7 cellular contexts compared by ENCODE assay signal in genomic region chr1:12619396-12620141, GRCh38. TPM values are rescaled to one million over a fixed set of nuclear protein-coding genes. Genes with fewer than 3 reads are reported as not detected.
DNase-seq lines count a peak whose midpoint lies in the region; TF ChIP-seq lines count a peak whose summit lies in the region.

No MANE protein-coding gene starts in this region.

- H3K27ac ChIP-seq in KOPT-K1 (ENCODE audit: low read depth, low read length, poor library complexity, severe bottlenecking) (peak overlapping the region; percentile 83), substantia nigra (ENCODE audit: low read depth, low read length, poor library complexity, severe bottlenecking) (peak overlapping the region; percentile 78)

- H3K4me1 ChIP-seq in neuron (ENCODE audit: insufficient read depth, low read length), result peaks cover 49% of the 10 kb centered on the region

- in situ Hi-C loops in GM13977 (cut with MboI; ENCODE audit: low pct_unique_long_range_greater_than_20kb, low sequenced_read_pairs, unreplicated experiment), result loop anchor here (25.0 kb wide), 2 partner anchors 307 to 482 kb away; no protein-coding TSS in a partner anchor
- in situ Hi-C loops in SK-MEL-5 (cut with HindIII; ENCODE audit: low pct_unique_long_range_greater_than_20kb, low sequenced_read_pairs), result no loop called here

- peak overlapping the region; percentile 75 for H3K4me3 ChIP-seq in neuron (ENCODE audit: low read length)

- TF ChIP-seq CTCF in GM13977 (IDR thresholded peaks at IDR 0.05; ENCODE audit: extremely low read depth, insufficient read depth, missing control alignments), result peak; percentile 98

- H3K9me3 ChIP-seq in KOPT-K1 (ENCODE audit: insufficient read depth, low read length, poor library complexity, severe bottlenecking) (no peaks in the 10 kb centered on the region), neuron (ENCODE audit: low read length) (no peaks in the 10 kb centered on the region)

- peak overlapping the region; percentile 8 for H2AFZ ChIP-seq in neuron (ENCODE audit: low read depth, low read length)

- H3K36me3 ChIP-seq in KOPT-K1 (ENCODE audit: insufficient read depth, low read length), result no peaks in the 10 kb centered on the region
- no peaks in the 10 kb centered on the region for H3K36me3 ChIP-seq in neuron (ENCODE audit: insufficient read depth, low read length)

- H3K27me3 ChIP-seq in neuron (ENCODE audit: insufficient read depth, low read length), result peaks cover 5% of the 10 kb centered on the region

- DNase-seq in GM13977 (ENCODE audit: low spot score) (peak; percentile 86), SK-MEL-5 (ENCODE audit: low read depth, low spot score) (peak; percentile 77), foreskin melanocyte (peak; percentile 68), substantia nigra (lab: John Stamatoyannopoulos, UW) (peak in 46 of 49 donors; percentile 20 to 86 (median 70))
- peak; percentile 44 to 68 (median 57) for DNase-seq in activated naive CD4-positive, alpha-beta T cell (lab: John Stamatoyannopoulos, UW)

RNA-seq across cellular contexts. Expression of gene DHRS3, which starts 1.6 kb away (rescaled TPM):
- total RNA-seq in SK-MEL-5 (2014; rRNA removed; shearing (Covaris generic)), result not detected in 2 replicates
- polyA plus RNA-seq in SK-MEL-5 (2015; cell fraction: cytosol; rRNA removed), result not detected in 2 replicates
- polyA plus RNA-seq in SK-MEL-5 (2015; cell fraction: nucleus; rRNA removed), result not detected in 2 replicates

RNA-seq across cellular contexts. Expression of gene AADACL4, which starts 24.3 kb away (rescaled TPM):
- not detected in 2 replicates for total RNA-seq in SK-MEL-5 (2014; rRNA removed; shearing (Covaris generic))
- not detected in 2 replicates for polyA plus RNA-seq in SK-MEL-5 (2015; cell fraction: cytosol; rRNA removed)
- polyA plus RNA-seq in SK-MEL-5 (2015; cell fraction: nucleus; rRNA removed), result not detected in 2 replicates

Comparison
In these comparisons a context has a peak if more than half of its experiments do, and no peak if none do; other contexts are left out.
1. Peak in every context shown above with its lines: DNase-seq, H3K4me3 ChIP-seq and H3K27ac ChIP-seq.